Comparison of ENCODE assay signal across 11 cellular contexts in genomic region chr3:32154180-32154579, GRCh38. TPM values are rescaled to one million over a fixed set of nuclear protein-coding genes. Genes with fewer than 3 reads are reported as not detected.
DNase-seq lines count a peak whose midpoint lies in the region; ATAC-seq and TF ChIP-seq lines count a peak whose summit lies in the region.
"Had no signal": no experiment of that assay in that cellular context is flagged by ENCODE, and none has a peak within 500 bp of the region (broad histone marks: within the 10 kb centered on the region; RNA-seq: fewer than 3 reads in every experiment).

No MANE protein-coding gene starts in this region.

- no peak overlapping the region for H2AFZ ChIP-seq in Karpas-422 (ENCODE audit: low read length)

- no peaks in the 10 kb centered on the region for H3K9me2 ChIP-seq in Karpas-422 (replicated peaks; ENCODE audit: insufficient read depth, low read length)

- H4K5ac ChIP-seq in mesendoderm (ENCODE audit: low read length), result no peak overlapping the region

- no CpG with 5 or more reads among the region's 3 CpGs for WGBS in mesendoderm (ENCODE audit: extremely low coverage, insufficient coverage, low lambda C conversion rate)

- no peak overlapping the region for H2AK5ac ChIP-seq in mesendoderm (ENCODE audit: low read length)

- H2BK5ac ChIP-seq in mesendoderm (ENCODE audit: low read length), result no peak overlapping the region

- no peak overlapping the region for H3K23ac ChIP-seq in mesendoderm (ENCODE audit: low read length)

- H3K9ac ChIP-seq in Karpas-422 (ENCODE audit: low read length) (no peak overlapping the region), mesendoderm (ENCODE audit: low read length) (no peak overlapping the region)

- no peaks in the 10 kb centered on the region for H3K79me2 ChIP-seq in Karpas-422 (ENCODE audit: low read length)
- H3K79me2 ChIP-seq in mesendoderm (ENCODE audit: control insufficient read depth, insufficient read depth, low read length), result no peaks in the 10 kb centered on the region

- no peaks in the 10 kb centered on the region for H3K79me1 ChIP-seq in mesendoderm (ENCODE audit: low read length)

- DNase-seq in GM10248 (ENCODE audit: extremely low spot score) (no peak), Karpas-422 (peak; percentile 59), cardiac fibroblast (ENCODE audit: low read depth in 2 of 2) (peak in 1 of 2 donors; percentile 16), mesendoderm (peak; percentile 54), GDM1 (lab: John Stamatoyannopoulos, UW) (no peak)
- no peak for DNase-seq in stimulated activated CD4-positive, alpha-beta T cell treated with anti-CD3 and anti-CD28 coated beads, Interleukin-15, amount 100 ng/mL, for 24 hours
- no peak for DNase-seq in CD8-positive, alpha-beta T cell
- DNase-seq: activated naive CD4-positive, alpha-beta T cell treated with Interleukin-2 at 50 U/mL for 16 hours; mucosa of descending colon; NCI-H510A treated with DMSO at 0.1 percent for 48 hours had no signal

- POLR2A ChIA-PET in GM10248 (lab: Yijun Ruan, JAX), result no interaction called here
- POLR2A ChIA-PET in CD8-positive, alpha-beta T cell (lab: Charles Lee), result interaction anchor here (0.9 kb wide), 1 partner anchor 10 kb away, joined by 3 read pairs; no protein-coding TSS in a partner anchor

- H2BK15ac ChIP-seq in mesendoderm (replicated peaks; ENCODE audit: low read depth), result no peak overlapping the region

- H3K4me1 Mint-ChIP-seq in CD8-positive, alpha-beta T cell (ENCODE audit: low read depth), result no peaks in the 10 kb centered on the region

- H3K27ac Mint-ChIP-seq in CD8-positive, alpha-beta T cell, result no peak overlapping the region

- peaks cover 81% of the 10 kb centered on the region for H3K36me3 Mint-ChIP-seq in CD8-positive, alpha-beta T cell

- H3K9me3 Mint-ChIP-seq in CD8-positive, alpha-beta T cell, result no peaks in the 10 kb centered on the region

- H2BK120ac ChIP-seq in mesendoderm (ENCODE audit: low read depth, low read length), result no peak overlapping the region

- CTCF ChIA-PET in GM10248 (lab: Yijun Ruan, JAX), result interaction anchor here (0.6 to 2.8 kb wide), 9 partner anchors 9 to 385 kb away, joined by 3 to 20 read pairs (median 4); no protein-coding TSS in a partner anchor
- CTCF ChIA-PET in CD8-positive, alpha-beta T cell (lab: Charles Lee), result interaction anchor here (1.0 to 2.5 kb wide), 4 partner anchors 10 to 135 kb away, joined by 4 to 8 read pairs (median 4); no protein-coding TSS in a partner anchor

- no peak overlapping the region for H3K18ac ChIP-seq in mesendoderm (ENCODE audit: low read length)

- no peaks in the 10 kb centered on the region for H3K4me1 ChIP-seq in Karpas-422 (ENCODE audit: low read length)
- H3K4me1 ChIP-seq in mesendoderm (ENCODE audit: control insufficient read depth, low read depth, low read length), result no peaks in the 10 kb centered on the region
- H3K4me1 ChIP-seq in CD8-positive, alpha-beta T cell (ENCODE audit: insufficient read depth, low read length), result no peaks in the 10 kb centered on the region

- H3K4me3 ChIP-seq in Karpas-422 (ENCODE audit: low read length) (no peak overlapping the region), cardiac fibroblast (replicated peaks in 1 of 2; ENCODE audit: low read depth in 2 of 2, low read length in 2 of 2) (no peak overlapping the region), mesendoderm (ENCODE audit: low read length) (no peak overlapping the region)
- no peak overlapping the region for H3K4me3 ChIP-seq in CD8-positive, alpha-beta T cell (ENCODE audit: low read depth, low read length)
- H3K4me3 ChIP-seq: mucosa of descending colon had no signal

- TF ChIP-seq CTCF in GM10248 (IDR thresholded peaks at IDR 0.05; ENCODE audit: control extremely low read depth, extremely low read depth, low read depth, missing control alignments) (peak; percentile 21), cardiac fibroblast (IDR thresholded peaks at IDR 0.05; ENCODE audit: low read depth, low read length) (peak; percentile 43)
- no peak for TF ChIP-seq CTCF in CD8-positive, alpha-beta T cell (IDR thresholded peaks at IDR 0.05)

- no peak overlapping the region for H3K4me3 Mint-ChIP-seq in CD8-positive, alpha-beta T cell

- H3K27ac ChIP-seq in Karpas-422 (ENCODE audit: low read length) (no peak overlapping the region), mesendoderm (ENCODE audit: low read depth, low read length) (no peak overlapping the region)
- no peak overlapping the region for H3K27ac ChIP-seq in CD8-positive, alpha-beta T cell (ENCODE audit: low read depth, low read length)

- H3K27me3 ChIP-seq in Karpas-422 (ENCODE audit: low read length) (no peaks in the 10 kb centered on the region), mesendoderm (ENCODE audit: insufficient read depth, low read length, poor library complexity) (no peaks in the 10 kb centered on the region)
- H3K27me3 ChIP-seq in CD8-positive, alpha-beta T cell (ENCODE audit: insufficient read depth, low read length), result no peaks in the 10 kb centered on the region

- H4K20me1 ChIP-seq in Karpas-422 (ENCODE audit: insufficient read depth, low read depth, low read length), result no peaks in the 10 kb centered on the region

- H3K4ac ChIP-seq in mesendoderm (ENCODE audit: low read depth, low read length), result no peak overlapping the region

- intact Hi-C loops in CD8-positive, alpha-beta T cell (cut with DNase I, micrococcal nuclease), result no loop called here

- H3K36me3 ChIP-seq in Karpas-422 (ENCODE audit: insufficient read depth, low read length) (no peaks in the 10 kb centered on the region), mesendoderm (ENCODE audit: control insufficient read depth, insufficient read depth, low read length) (no peaks in the 10 kb centered on the region)
- peaks cover 17% of the 10 kb centered on the region for H3K36me3 ChIP-seq in CD8-positive, alpha-beta T cell (ENCODE audit: insufficient read depth, low read length)

- no peaks in the 10 kb centered on the region for H3K9me3 ChIP-seq in Karpas-422 (ENCODE audit: low read length)
- no peaks in the 10 kb centered on the region for H3K9me3 ChIP-seq in CD8-positive, alpha-beta T cell (ENCODE audit: low read length)
- H3K9me3 ChIP-seq: mucosa of descending colon had no signal

- no peak for ATAC-seq in HG03378 (IDR thresholded peaks at IDR 0.05; ENCODE audit: unreplicated experiment)
- no peak for ATAC-seq in CD8-positive, alpha-beta T cell
- ATAC-seq: mucosa of descending colon had no signal

- no peak overlapping the region for H4K8ac ChIP-seq in mesendoderm (ENCODE audit: low read depth, low read length)

- H3K27me3 Mint-ChIP-seq in CD8-positive, alpha-beta T cell (ENCODE audit: low read depth), result no peaks in the 10 kb centered on the region

- no peak overlapping the region for H3K4me2 ChIP-seq in Karpas-422 (ENCODE audit: low read depth, low read length, poor library complexity, severe bottlenecking)
- no peak overlapping the region for H3K4me2 ChIP-seq in mesendoderm (ENCODE audit: low read length)

- H3K56ac ChIP-seq in mesendoderm (ENCODE audit: low read length), result no peak overlapping the region

RNA-seq across cellular contexts. Expression of gene GPD1L, which starts 47.8 kb away (rescaled TPM):
- total RNA-seq in Karpas-422 (2014; rRNA removed; shearing (Covaris generic); ENCODE audit: low replicate concordance), result 13.5 and 20.0 TPM in 2 replicates
- 2.7 TPM for polyA plus RNA-seq in mesendoderm (2013, experiment 1 of 2)
- 2.9 TPM for polyA plus RNA-seq in mesendoderm (2013, experiment 2 of 2)
- 1 to 10 TPM; 9.5 to 9.8 TPM for total RNA-seq in CD8-positive, alpha-beta T cell

Comparison
In these comparisons a context has a peak if more than half of its experiments do, and no peak if none do; other contexts are left out.
1. DNase-seq: peak in Karpas-422 (single experiment) and mesendoderm (single experiment); none in GM10248 (single experiment), GDM1 (single experiment), stimulated activated CD4-positive, alpha-beta T cell treated with anti-CD3 and anti-CD28 coated beads, Interleukin-15, amount 100 ng/mL, for 24 hours (single experiment) and CD8-positive, alpha-beta T cell (0 of 7).